1 cellular context compared by ENCODE assay signal in genomic region chrX:154353172-154353843, GRCh38.
TF ChIP-seq lines count a peak whose summit lies in the region.

No MANE protein-coding gene starts in this region.

TF ChIP-seq in K562, 482 proteins besides CTCF, POLR2A, EP300 and RAD21:
- TF ChIP-seq ATF1 (CRISPR knock-in tag; IDR thresholded peaks at IDR 0.05) = no peak
- no peak for TF ChIP-seq ATF1 (tag; IDR thresholded peaks at IDR 0.05)
- TF ChIP-seq HOXB6 (CRISPR knock-in tag; IDR thresholded peaks at IDR 0.05; ENCODE audit: borderline replicate concordance) = no peak
- peak; percentile 18 for TF ChIP-seq RBFOX2 (IDR thresholded peaks at IDR 0.05; ENCODE audit: low read depth, low read length)
- no peak for TF ChIP-seq FOXA1 (IDR thresholded peaks at IDR 0.05; ENCODE audit: borderline replicate concordance)
- peak; percentile 8; the same call in 1 of the 2 replicates for TF ChIP-seq SUPT5H (IDR thresholded peaks at IDR 0.05)
- peak; percentile 71 for TF ChIP-seq POLR2G (IDR thresholded peaks at IDR 0.05; ENCODE audit: low read depth, low read length)
- peak; percentile 61 for TF ChIP-seq RBM22 (IDR thresholded peaks at IDR 0.05; ENCODE audit: low read depth, low read length, poor library complexity, severe bottlenecking)
